In genomic region chr2:128594273-128594910, GRCh38 we compare ENCODE assay signal across 13 cellular contexts.
DNase-seq lines count a peak whose midpoint lies in the region; TF ChIP-seq lines count a peak whose summit lies in the region.
"Had no signal": no experiment of that assay in that cellular context is flagged by ENCODE, and none has a peak within 500 bp of the region (broad histone marks: within the 10 kb centered on the region; RNA-seq: fewer than 3 reads in every experiment).

No MANE protein-coding gene starts in this region.

- H3K4me1 ChIP-seq in right atrium auricular region = peaks cover 0 to 19% of the 10 kb centered on the region in 2 donors
- H3K4me1 ChIP-seq in neuronal stem cell (ENCODE audit: control insufficient read depth in 2 of 2, insufficient read depth in 1 of 2, low read depth in 1 of 2, low read length in 2 of 2) = peaks cover 11% of the 10 kb centered on the region in 2 donors
- H3K4me1 ChIP-seq in stomach = peaks cover 0 to 16% (median 2%) of the 10 kb centered on the region in 4 donors

- no peak overlapping the region for H2BK12ac ChIP-seq in neuronal stem cell (ENCODE audit: low read length)

- H2BK15ac ChIP-seq in neuronal stem cell (ENCODE audit: low read length) = peak overlapping the region; percentile 51

- H3K4ac ChIP-seq in neuronal stem cell (ENCODE audit: low read length) = no peak overlapping the region

- no peak for TF ChIP-seq EP300 in stomach (IDR thresholded peaks at IDR 0.05)

- no peak overlapping the region for H4K91ac ChIP-seq in neuronal stem cell (ENCODE audit: low read depth, low read length, poor library complexity)

- no peak overlapping the region for H3K4me3 ChIP-seq in right atrium auricular region
- H3K4me3 ChIP-seq in neuronal stem cell (ENCODE audit: low read length in 2 of 2) = no peak overlapping the region
- no peak overlapping the region for H3K4me3 ChIP-seq in stomach
- H3K4me3 ChIP-seq: K562 had no signal

- no peak overlapping the region for H3K9ac ChIP-seq in neuronal stem cell (ENCODE audit: low read depth, low read length, poor library complexity)

- no CpG with 5 or more reads among the region's 8 CpGs for WGBS in neuronal stem cell (ENCODE audit: extremely low coverage in 2 of 2, insufficient read length in 2 of 2, insufficient replicate concordance in 1 of 2), 2 donors
- 83 to 94% (median 88%) methylated on average over 7 to 8 of the region's 8 CpGs for WGBS in stomach, 5 donors

- peak; percentile 46 for DNase-seq in activated CD8-positive, alpha-beta memory T cell treated with anti-CD3 and anti-CD28 coated beads for 24 hours
- DNase-seq in activated CD8-positive, alpha-beta memory T cell treated with anti-CD3 and anti-CD28 coated beads, Interleukin-2, amount 50 U/mL, for 4 hours = no peak
- DNase-seq in right atrium auricular region (ENCODE audit: low spot score) (peak; percentile 18), neuronal stem cell (ENCODE audit: low spot score) (no peak), stomach (peak; percentile 16), T-helper 9 cell (no peak), GM03348 (ENCODE audit: low spot score) (no peak), NCI-H2029 treated with DMSO at 0.1 percent for 48 hours (lab: John Stamatoyannopoulos, UW) (no peak)
- DNase-seq: EL, NCI-H1436 treated with DMSO at 0.1 percent for 48 hours, NCI-H2227 treated with DMSO at 0.1 percent for 48 hours had no signal

- H3K27me3 ChIP-seq in right atrium auricular region (no peaks in the 10 kb centered on the region), neuronal stem cell (ENCODE audit: control insufficient read depth in 3 of 3, insufficient read depth in 3 of 3, low read depth in 1 of 3, low read length in 3 of 3) (no peaks in the 10 kb centered on the region), stomach (no peaks in the 10 kb centered on the region)

- H3K4me2 ChIP-seq in neuronal stem cell (ENCODE audit: insufficient read depth, low read length, poor library complexity, severe bottlenecking) = no peak overlapping the region

- H3K14ac ChIP-seq in neuronal stem cell (ENCODE audit: low read length) = no peak overlapping the region

- no peaks in the 10 kb centered on the region for H3K9me3 ChIP-seq in right atrium auricular region
- H3K9me3 ChIP-seq in neuronal stem cell (replicated peaks in 1 of 2; ENCODE audit: control insufficient read depth in 2 of 2, insufficient read depth in 1 of 2, low read depth in 1 of 2, low read length in 2 of 2) = no peaks in the 10 kb centered on the region
- H3K9me3 ChIP-seq in stomach = no peaks in the 10 kb centered on the region

- no peak for TF ChIP-seq POLR2A in stomach (IDR thresholded peaks at IDR 0.05)

- H3K18ac ChIP-seq in neuronal stem cell (ENCODE audit: low read length) = peak overlapping the region; percentile 86

- H3K23ac ChIP-seq in neuronal stem cell (ENCODE audit: low read depth, low read length, poor library complexity) = no peak overlapping the region

- peak overlapping the region; percentile 8 for H2BK5ac ChIP-seq in neuronal stem cell (ENCODE audit: low read length)

- TF ChIP-seq CTCF in right atrium auricular region (IDR thresholded peaks at IDR 0.05) (no peak), stomach (IDR thresholded peaks at IDR 0.05) (no peak)

- peaks cover 4% of the 10 kb centered on the region for H3K79me1 ChIP-seq in neuronal stem cell (ENCODE audit: low read depth, low read length)

- no peaks in the 10 kb centered on the region for H3K36me3 ChIP-seq in right atrium auricular region
- H3K36me3 ChIP-seq in neuronal stem cell (replicated peaks in 1 of 2; ENCODE audit: control insufficient read depth in 2 of 2, insufficient read depth in 2 of 2, low read length in 2 of 2) = no peaks in the 10 kb centered on the region
- no peaks in the 10 kb centered on the region for H3K36me3 ChIP-seq in stomach

- no peak overlapping the region for H2BK120ac ChIP-seq in neuronal stem cell (ENCODE audit: low read depth, low read length)

- intact Hi-C loops in stomach (cut with DNase I; ENCODE audit: low total_unique reads) = no loop called here

- H2AFZ ChIP-seq in neuronal stem cell (ENCODE audit: low read length) = no peak overlapping the region

- peak overlapping the region; percentile 93 for H2AK5ac ChIP-seq in neuronal stem cell (ENCODE audit: low read depth, low read length)

- H4K8ac ChIP-seq in neuronal stem cell (ENCODE audit: low read depth, low read length) = no peak overlapping the region

- H3K27ac ChIP-seq in right atrium auricular region (no peak overlapping the region), neuronal stem cell (replicated peaks; ENCODE audit: low read length) (peak overlapping the region; percentile 7), stomach (peak overlapping the region in 1 of 5 donors; percentile 33)
- H3K27ac ChIP-seq: RWPE1 had no signal

Comparison
In these comparisons a context has a peak if more than half of its experiments do, and no peak if none do; other contexts are left out.
1. DNase-seq: peak in activated CD8-positive, alpha-beta memory T cell treated with anti-CD3 and anti-CD28 coated beads for 24 hours (single experiment), right atrium auricular region (single experiment) and stomach (single experiment); none in activated CD8-positive, alpha-beta memory T cell treated with anti-CD3 and anti-CD28 coated beads, Interleukin-2, amount 50 U/mL, for 4 hours (single experiment), neuronal stem cell (single experiment), T-helper 9 cell (single experiment), GM03348 (single experiment) and NCI-H2029 treated with DMSO at 0.1 percent for 48 hours (single experiment).